In genomic region chr9:109199676-109200075, GRCh38 we compare ENCODE assay signal across 35 cellular contexts. TPM values are rescaled to one million over a fixed set of nuclear protein-coding genes. Genes with fewer than 3 reads are reported as not detected.
"Had no signal": no experiment of that assay in that cellular context is flagged by ENCODE, and none has a peak within 500 bp of the region (broad histone marks: within the 10 kb centered on the region; RNA-seq: fewer than 3 reads in every experiment).

No MANE protein-coding gene starts in this region.

- H3K27me3 ChIP-seq: adrenal gland, ascending aorta, body of pancreas, brain microvascular endothelial cell, breast epithelium, cardiac muscle cell had no signal

- H3K4me3 ChIP-seq: adrenal gland, ascending aorta, body of pancreas, breast epithelium, cardiac muscle cell had no signal

- H3K4me1 ChIP-seq: ascending aorta, body of pancreas, breast epithelium had no signal

- H3K27ac ChIP-seq: adrenal gland, ascending aorta, body of pancreas, brain microvascular endothelial cell, breast epithelium, cardiac muscle cell had no signal

- H3K36me3 ChIP-seq: adrenal gland, ascending aorta, brain microvascular endothelial cell, breast epithelium, cardiac muscle cell had no signal

- H3K9me3 ChIP-seq: adrenal gland, ascending aorta, body of pancreas, breast epithelium had no signal

- FAIRE-seq: astrocyte, bronchial epithelial cell had no signal

- ATAC-seq: activated naive CD8-positive, alpha-beta T cell treated with anti-CD3 and anti-CD28 coated beads, Interleukin-2, amount 50 U/mL, for 24 hours; body of pancreas had no signal

- DNase-seq: activated effector memory CD4-positive, alpha-beta T cell treated with anti-CD3 and anti-CD28 coated beads, Interleukin-2, amount 50 U/mL, for 16 hours; activated effector memory CD4-positive, alpha-beta T cell treated with Interleukin-2 at 50 U/mL for 16 hours; activated gamma-delta T cell; activated gamma-delta T cell treated with Interleukin-2 at 50 U/mL for 16 hours; activated naive CD4-positive, alpha-beta T cell; activated naive CD4-positive, alpha-beta T cell treated with anti-CD3 and anti-CD28 coated beads, Interleukin-2, amount 10 ng/mL, durations not matched to agents 7 days and 5 days; activated naive CD4-positive, alpha-beta T cell treated with anti-CD3 and anti-CD28 coated beads, Interleukin-2, amount 50 U/mL, for 16 hours; activated naive CD4-positive, alpha-beta T cell treated with Interleukin-2 at 50 U/mL for 16 hours; activated naive CD8-positive, alpha-beta T cell treated with anti-CD3 and anti-CD28 coated beads for 36 hours; activated naive CD8-positive, alpha-beta T cell treated with anti-CD3 and anti-CD28 coated beads, Interleukin-2, amount 10 ng/mL, durations not matched to agents 7 days and 5 days; activated naive CD8-positive, alpha-beta T cell treated with anti-CD3 and anti-CD28 coated beads, Interleukin-2, amount 50 U/mL, for 24 hours; activated T-cell treated with anti-CD3 and anti-CD28 coated beads, Interleukin-2, amount 50 U/mL, for 24 hours; activated T-cell treated with anti-CD3 and anti-CD28 coated beads, Interleukin-2, amount 50 U/mL, for 4 hours; activated T-cell treated with anti-CD3 and anti-CD28 coated beads, Interleukin-2, amount 50 U/mL, for 48 hours; activated T-cell treated with anti-CD3 and anti-CD28 coated beads, Interleukin-2, amount 50 U/mL, for 72 hours; adrenal gland; amniotic stem cell; amygdala; anterior cingulate cortex; aorta; body of pancreas; brain microvascular endothelial cell; caudate nucleus; central memory CD4-positive, alpha-beta T cell; cerebellar nuclear complex had no signal

RNA-seq across cellular contexts. Expression of gene FRRS1L, which starts 32.6 kb away (rescaled TPM):
- total RNA-seq: activated naive CD4-positive, alpha-beta T cell treated with anti-CD3 and anti-CD28 coated beads for 36 hours; activated naive CD4-positive, alpha-beta T cell treated with anti-CD3 and anti-CD28 coated beads, Interleukin-2, amount 50 U/mL, for 72 hours; activated naive CD8-positive, alpha-beta T cell treated with anti-CD3 and anti-CD28 coated beads for 36 hours; activated naive CD8-positive, alpha-beta T cell treated with anti-CD3 and anti-CD28 coated beads, Interleukin-2, amount 10 ng/mL, durations not matched to agents 7 days and 5 days; activated T-cell treated with anti-CD3 and anti-CD28 coated beads, Interleukin-2, amount 50 U/mL, for 72 hours; activated T-helper 1 cell treated with anti-CD3 and anti-CD28 coated beads, Interleukin-12 subunit alpha, Interleukin-12 subunit beta, Interleukin-2, Interleukin-4 antibody, amounts not matched to agents 30 ng/mL and 10 ng/mL and 1 ng/mL, durations not matched to agents 14 hours and 24 hours and 36 hours; activated T-helper 17 cell treated with anti-CD3 and anti-CD28 coated beads, Interleukin-2, amount 50 U/mL, for 72 hours; activated T-helper 2 cell treated with anti-CD3 and anti-CD28 coated beads, Interferon-gamma antibody, Interleukin-2, Interleukin-4, amounts not matched to agents 10 μg/mL and 5 μg/mL and 100 μg/mL, durations not matched to agents 14 hours and 24 hours and 36 hours; bronchial epithelial cell had no signal
